ENCODE assay signal across 8 cellular contexts in the genomic region with DNA sequence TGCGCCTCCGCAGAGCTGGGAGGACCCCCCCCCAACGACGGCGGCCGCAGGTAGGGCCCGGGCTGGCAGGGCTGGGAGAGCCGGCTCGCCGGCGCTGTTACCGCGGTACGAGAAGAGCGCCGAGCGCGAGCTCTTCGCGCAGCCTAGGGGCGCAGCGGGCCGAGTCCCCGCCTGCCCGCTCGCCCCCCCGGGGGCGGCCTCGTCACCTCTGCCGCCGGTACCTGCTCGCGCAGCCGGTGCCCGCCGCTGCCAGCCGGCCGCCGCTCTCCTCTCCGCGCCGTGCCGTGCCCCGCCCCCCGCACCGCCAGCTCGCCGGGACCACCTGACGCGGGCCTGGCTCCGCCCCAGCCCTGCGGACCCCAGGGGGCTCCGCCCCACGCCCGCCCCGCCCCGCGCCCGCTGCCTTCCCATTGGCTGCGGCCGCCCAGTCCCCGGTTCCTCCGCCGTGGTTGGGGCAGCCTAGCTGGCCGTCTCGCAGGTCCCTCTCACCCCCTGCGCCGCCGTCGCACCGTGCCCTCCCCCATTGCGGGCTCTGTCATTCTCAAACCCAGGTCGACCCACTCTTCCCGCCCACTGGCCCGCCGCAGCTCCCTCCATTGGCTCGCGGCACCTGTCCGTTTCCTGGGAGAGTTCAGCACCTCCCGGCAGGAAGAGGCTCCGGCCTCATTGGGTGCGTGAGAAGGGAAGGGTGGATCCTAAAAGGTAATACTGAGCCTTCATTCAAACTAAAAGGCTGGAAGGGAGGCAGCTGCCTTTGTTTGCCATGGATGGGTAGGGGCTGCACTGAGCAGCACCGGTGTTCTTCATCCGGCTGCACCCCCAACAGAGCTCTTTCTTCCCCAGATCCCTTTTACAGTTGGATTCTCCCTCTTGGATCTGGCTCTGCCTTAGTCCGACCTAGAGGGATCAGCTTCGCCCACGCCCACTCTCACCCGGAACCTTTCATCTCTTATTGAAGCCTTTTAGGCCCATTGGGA. TPM values are rescaled to one million over a fixed set of nuclear protein-coding genes. Genes with fewer than 3 reads are reported as not detected.
A peak's percentile ranks its signal among the peaks of the same experiment; 100 is the strongest.
DNase-seq lines count a peak whose midpoint lies in the region; ATAC-seq and TF ChIP-seq lines count a peak whose summit lies in the region.

A gene (minus strand): TSS at position 276 of the 977 bp plus-strand sequence. CDS start 342 bp downstream, outside the sequence.

- ATAC-seq in GM19035 (IDR thresholded peaks at IDR 0.05; ENCODE audit: unreplicated experiment), result peak; percentile 88
- ATAC-seq in HG03342 (IDR thresholded peaks at IDR 0.05; ENCODE audit: unreplicated experiment), result peak; percentile 82
- ATAC-seq in left lung, result peak; percentile 92

- intact Hi-C loops in left lung (cut with DNase I), result loop anchor here in 1 of 2 donors (10.0 kb wide), 1 partner anchor 175 kb away; no protein-coding TSS in a partner anchor

- no peak for DNase-seq in AG10803 (ENCODE audit: low read depth)
- DNase-seq in NCI-H345 treated with DMSO at 0.1 percent for 48 hours (lab: John Stamatoyannopoulos, UW; ENCODE audit: unreplicated experiment), result peak; percentile 96
- peak; percentile 84 to 88 for DNase-seq in activated CD4-positive, alpha-beta T cell treated with anti-CD3 and anti-CD28 coated beads for 24 hours (ENCODE audit: low read depth in 2 of 2)
- peak; percentile 94 for DNase-seq in choroid plexus epithelial cell (ENCODE audit: low read depth)
- peak; percentile 94 to 97 for DNase-seq in left lung
- peak; percentile 86 to 90 for DNase-seq in stimulated activated CD4-positive, alpha-beta T cell treated with anti-CD3 and anti-CD28 coated beads, Interleukin-2, amount 100 ng/mL, for 48 hours

- H3K4me3 ChIP-seq in AG10803 (ENCODE audit: low read length) (peak within 1 kb of the TSS; percentile 49), choroid plexus epithelial cell (ENCODE audit: low read depth, low read length) (peak within 1 kb of the TSS; percentile 73), left lung (peak within 1 kb of the TSS; percentile 59 to 77)

- peaks cover 3 to 16% of the 10 kb centered on the region in 2 donors for H3K4me1 ChIP-seq in left lung

- TF ChIP-seq CTCF in AG10803 (conservative IDR thresholded peaks at IDR 0.05; ENCODE audit: low read length) (no peak), choroid plexus epithelial cell (conservative IDR thresholded peaks at IDR 0.05; ENCODE audit: low read depth, low read length) (no peak), left lung (IDR thresholded peaks at IDR 0.05) (no peak)

- H3K27ac ChIP-seq in left lung, result peak within 1 kb of the TSS; percentile 51 to 61

- no peaks in the 10 kb centered on the region for H3K9me3 ChIP-seq in left lung

- H3K36me3 ChIP-seq in left lung, result no peaks in the 10 kb centered on the region

- H3K27me3 ChIP-seq in left lung, result peaks cover 16 to 72% of the 10 kb centered on the region in 2 donors

RNA-seq across cellular contexts. Expression of the gene that starts here (rescaled TPM):
- 10 to 100 TPM; 10.7 to 13.1 TPM for total RNA-seq in left lung
